Comparison of ENCODE assay signal across 1 cellular context in genomic region chr7:151104411-151105235, GRCh38.
TF ChIP-seq lines count a peak whose summit lies in the region.

No MANE protein-coding gene starts in this region.

TF ChIP-seq in IMR-90, 13 proteins besides CTCF, POLR2A, EP300 and RAD21 (continued from another document):
- TF ChIP-seq, protein P1, sequence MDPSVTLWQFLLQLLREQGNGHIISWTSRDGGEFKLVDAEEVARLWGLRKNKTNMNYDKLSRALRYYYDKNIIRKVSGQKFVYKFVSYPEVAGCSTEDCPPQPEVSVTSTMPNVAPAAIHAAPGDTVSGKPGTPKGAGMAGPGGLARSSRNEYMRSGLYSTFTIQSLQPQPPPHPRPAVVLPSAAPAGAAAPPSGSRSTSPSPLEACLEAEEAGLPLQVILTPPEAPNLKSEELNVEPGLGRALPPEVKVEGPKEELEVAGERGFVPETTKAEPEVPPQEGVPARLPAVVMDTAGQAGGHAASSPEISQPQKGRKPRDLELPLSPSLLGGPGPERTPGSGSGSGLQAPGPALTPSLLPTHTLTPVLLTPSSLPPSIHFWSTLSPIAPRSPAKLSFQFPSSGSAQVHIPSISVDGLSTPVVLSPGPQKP (IDR thresholded peaks at IDR 0.05; ENCODE audit: borderline replicate concordance, low read depth, low read length) = no peak
- TF ChIP-seq MAFK (IDR thresholded peaks at IDR 0.05; ENCODE audit: low read depth, low read length) (no peak), CEBPB (IDR thresholded peaks at IDR 0.05; ENCODE audit: low read depth, low read length) (no peak), SMC3 (IDR thresholded peaks at IDR 0.05; ENCODE audit: low read depth, low read length) (no peak), BHLHE40 (IDR thresholded peaks at IDR 0.05; ENCODE audit: low read depth, low read length) (no peak), NFE2L2 (IDR thresholded peaks at IDR 0.05; ENCODE audit: low read depth, low read length) (no peak)
